ENCODE assay signal across 17 cellular contexts in genomic region chr9:92973700-92974099, GRCh38. TPM values are rescaled to one million over a fixed set of nuclear protein-coding genes. Genes with fewer than 3 reads are reported as not detected.
DNase-seq lines count a peak whose midpoint lies in the region; ATAC-seq, FAIRE-seq and TF ChIP-seq lines count a peak whose summit lies in the region.
"Had no signal": no experiment of that assay in that cellular context is flagged by ENCODE, and none has a peak within 500 bp of the region (broad histone marks: within the 10 kb centered on the region; RNA-seq: fewer than 3 reads in every experiment).

No MANE protein-coding gene starts in this region.

- no peaks in the 10 kb centered on the region for H3K9me2 ChIP-seq in HCT116 (ENCODE audit: insufficient read depth)

- TF ChIP-seq CTCF in HCT116 (IDR thresholded peaks at IDR 0.05 in 2 of 3, conservative IDR thresholded peaks at IDR 0.05 in 1 of 3; ENCODE audit: borderline replicate concordance in 1 of 3, insufficient read depth in 1 of 3, low read depth in 2 of 3, low read length in 2 of 3) (no peak), bronchial epithelial cell (IDR thresholded peaks at IDR 0.05; ENCODE audit: insufficient read depth, low read length, severe bottlenecking) (no peak), neutrophil (IDR thresholded peaks at IDR 0.05) (no peak), vagina (IDR thresholded peaks at IDR 0.05) (no peak)

- no peaks in the 10 kb centered on the region for H3K27me3 ChIP-seq in HCT116 (ENCODE audit: insufficient read depth, low read length)
- no peaks in the 10 kb centered on the region for H3K27me3 ChIP-seq in bronchial epithelial cell (ENCODE audit: control insufficient read depth, insufficient read depth, low read length)
- no peaks in the 10 kb centered on the region for H3K27me3 ChIP-seq in neutrophil
- H3K27me3 ChIP-seq in vagina = no peaks in the 10 kb centered on the region
- H3K27me3 ChIP-seq: esophagus muscularis mucosa, upper lobe of left lung had no signal

- H3K4me1 ChIP-seq in HCT116 (ENCODE audit: control insufficient read depth in 1 of 2, insufficient read depth in 2 of 2, low read length in 2 of 2) = peaks cover 19 to 23% of the 10 kb centered on the region in 2 experiments
- peaks cover 79 to 92% of the 10 kb centered on the region in 2 experiments for H3K4me1 ChIP-seq in neutrophil (ENCODE audit: control insufficient read depth in 1 of 2, insufficient read depth in 1 of 2, low read depth in 1 of 2, low read length in 1 of 2)
- peaks cover 9% of the 10 kb centered on the region for H3K4me1 ChIP-seq in vagina

- H3K9me3 Mint-ChIP-seq in T-helper 2 cell treated with Interferon-gamma antibody and Interleukin-4, amounts not matched to agents 5 μg/mL and 100 μg/mL, for 36 hours = no peaks in the 10 kb centered on the region

- TF ChIP-seq POLR2A in HCT116 (IDR thresholded peaks at IDR 0.05; ENCODE audit: borderline replicate concordance, extremely low read depth, insufficient read depth, insufficient read length) = no peak
- TF ChIP-seq POLR2A in vagina (IDR thresholded peaks at IDR 0.05) = no peak

- H3K4me3 Mint-ChIP-seq in T-helper 2 cell treated with Interferon-gamma antibody and Interleukin-4, amounts not matched to agents 5 μg/mL and 100 μg/mL, for 36 hours = peak overlapping the region; percentile 32

- H3K9me3 ChIP-seq in HCT116 (ENCODE audit: control insufficient read depth in 1 of 2, insufficient read depth in 1 of 2, low read depth in 1 of 2, low read length in 2 of 2) = no peaks in the 10 kb centered on the region
- H3K9me3 ChIP-seq in neutrophil = no peaks in the 10 kb centered on the region
- no peaks in the 10 kb centered on the region for H3K9me3 ChIP-seq in vagina
- H3K9me3 ChIP-seq: esophagus muscularis mucosa, upper lobe of left lung had no signal

- peak overlapping the region; percentile 63 for H3K4me2 ChIP-seq in HCT116 (ENCODE audit: low read length)

- no peaks in the 10 kb centered on the region for H4K20me1 ChIP-seq in HCT116 (ENCODE audit: insufficient read depth)

- peaks cover 60% of the 10 kb centered on the region for H3K4me1 Mint-ChIP-seq in T-helper 2 cell treated with Interferon-gamma antibody and Interleukin-4, amounts not matched to agents 5 μg/mL and 100 μg/mL, for 36 hours (ENCODE audit: low read depth)

- ATAC-seq in HCT116 (no peak), GM21526 (IDR thresholded peaks at IDR 0.05; ENCODE audit: low FRiP score, unreplicated experiment) (no peak)

- H3K36me3 ChIP-seq in HCT116 (ENCODE audit: control insufficient read depth in 1 of 2, insufficient read depth in 2 of 2, low read length in 2 of 2) (no peaks in the 10 kb centered on the region), bronchial epithelial cell (ENCODE audit: control insufficient read depth, insufficient read depth, low read length) (no peaks in the 10 kb centered on the region), neutrophil (peaks cover 64% of the 10 kb centered on the region), vagina (no peaks in the 10 kb centered on the region)

- intact Hi-C loops in HCT116 (cut with micrococcal nuclease) = no loop called here
- intact Hi-C loops in vagina (cut with DNase I) = no loop called here

- no peak for TF ChIP-seq RAD21 in HCT116 (IDR thresholded peaks at IDR 0.05; ENCODE audit: low read depth)

- peak; percentile 18 for FAIRE-seq in bronchial epithelial cell (lab: Jason Lieb, UNC)
- FAIRE-seq: colon, GM18507 had no signal

- H3K9ac ChIP-seq in HCT116 (ENCODE audit: low read length) = no peak overlapping the region

- H2AFZ ChIP-seq in HCT116 (ENCODE audit: low read depth, low read length, poor library complexity, severe bottlenecking) = peak overlapping the region; percentile 18

- no peak overlapping the region for H3K27ac ChIP-seq in HCT116 (ENCODE audit: low read depth, low read length)
- peak overlapping the region; percentile 81 for H3K27ac ChIP-seq in neutrophil
- no peak overlapping the region for H3K27ac ChIP-seq in vagina
- H3K27ac ChIP-seq: esophagus muscularis mucosa had no signal

- CTCF ChIA-PET in HCT116 (lab: Charles Lee) = interaction anchor here (1.4 kb wide), 1 partner anchor 30 kb away, joined by 4 read pairs; no protein-coding TSS in a partner anchor

- peaks cover 63% of the 10 kb centered on the region for H3K36me3 Mint-ChIP-seq in T-helper 2 cell treated with Interferon-gamma antibody and Interleukin-4, amounts not matched to agents 5 μg/mL and 100 μg/mL, for 36 hours (ENCODE audit: low read depth)

- POLR2A ChIA-PET in HCT116 (lab: Charles Lee) = no interaction called here

- peak overlapping the region; percentile 52 for H3K27ac Mint-ChIP-seq in T-helper 2 cell treated with Interferon-gamma antibody and Interleukin-4, amounts not matched to agents 5 μg/mL and 100 μg/mL, for 36 hours

- no peaks in the 10 kb centered on the region for H3K27me3 Mint-ChIP-seq in T-helper 2 cell treated with Interferon-gamma antibody and Interleukin-4, amounts not matched to agents 5 μg/mL and 100 μg/mL, for 36 hours (ENCODE audit: low read depth)

- no peak for DNase-seq in T-helper 2 cell treated with Interferon-gamma antibody and Interleukin-4, amounts not matched to agents 5 μg/mL and 100 μg/mL, for 36 hours (ENCODE audit: low spot score)
- no peak for DNase-seq in T-helper 2 cell
- DNase-seq in HCT116 (ENCODE audit: low read depth, low spot score) = no peak
- DNase-seq in bronchial epithelial cell (ENCODE audit: low read depth) = no peak
- DNase-seq in vagina (ENCODE audit: extremely low spot score in 2 of 2) = no peak
- DNase-seq in NAMALWA (ENCODE audit: low spot score) = no peak
- DNase-seq: 8988T, anterior cingulate cortex, IMR-90, SHP77 treated with DMSO at 0.1 percent for 48 hours had no signal

- no peaks in the 10 kb centered on the region for H3K79me2 ChIP-seq in HCT116 (ENCODE audit: insufficient read depth, low read length)

- no TSS peak for BruUV-seq in HCT116 (replicated peaks; lab: Mats Ljungman, UMichigan)

- H3K4me3 ChIP-seq in HCT116 (replicated peaks in 1 of 2; ENCODE audit: low read depth in 1 of 2, low read length in 2 of 2) (no peak overlapping the region), bronchial epithelial cell (ENCODE audit: low read depth, low read length) (no peak overlapping the region), neutrophil (ENCODE audit: low read depth in 1 of 2, low read length in 1 of 2) (peak overlapping the region; percentile 4 to 38), vagina (no peak overlapping the region)
- H3K4me3 ChIP-seq: esophagus muscularis mucosa, upper lobe of left lung had no signal

- RAD21 ChIA-PET in HCT116 (lab: Charles Lee; ENCODE audit: low non-redundant PET in 1 of 2, low total read pairs in 2 of 2, uncharacterized antibody in 2 of 2, unreplicated experiment in 2 of 2) = no interaction called here

TF ChIP-seq in HCT116, 20 proteins besides CTCF, POLR2A, EP300 and RAD21:
- TF ChIP-seq SP1 (IDR thresholded peaks at IDR 0.05; ENCODE audit: low read depth) (no peak), TCF7L2 (IDR thresholded peaks at IDR 0.05; ENCODE audit: borderline replicate concordance, extremely low read depth, insufficient read depth, insufficient read length) (no peak), MAX (IDR thresholded peaks at IDR 0.05) (no peak), REST (IDR thresholded peaks at IDR 0.05; ENCODE audit: low read depth) (no peak)
TF ChIP-seq in HCT116: peak in this region for 0.

RNA-seq across cellular contexts. Expression of gene FGD3, which starts 26.4 kb away (rescaled TPM):
- 3.3 TPM for total RNA-seq in HCT116 (2021; ENCODE audit: unreplicated experiment)
- polyA plus RNA-seq in HCT116 (2012) = 2.3 and 2.7 TPM in 2 replicates
- total RNA-seq in bronchial epithelial cell = 0.26 and 1.0 TPM in 2 replicates
- total RNA-seq in vagina = 19.9 TPM
- total RNA-seq: H4, IMR-90 had no signal
- polyA plus RNA-seq: IMR-90 had no signal

Comparison
In these comparisons a context has a peak if more than half of its experiments do, and no peak if none do; other contexts are left out.
1. H3K4me3 ChIP-seq: peak in neutrophil (2 of 2); none in HCT116 (0 of 2), bronchial epithelial cell (single experiment) and vagina (0 of 2).